In genomic region chr21:41506526-41507520, GRCh38 we compare ENCODE assay signal across 12 cellular contexts. TPM values are rescaled to one million over a fixed set of nuclear protein-coding genes. Genes with fewer than 3 reads are reported as not detected.
DNase-seq lines count a peak whose midpoint lies in the region; ATAC-seq, FAIRE-seq and TF ChIP-seq lines count a peak whose summit lies in the region.
"Had no signal": no experiment of that assay in that cellular context is flagged by ENCODE, and none has a peak within 500 bp of the region (broad histone marks: within the 10 kb centered on the region; RNA-seq: fewer than 3 reads in every experiment).

No MANE protein-coding gene starts in this region.

- no peaks in the 10 kb centered on the region for H3K36me3 ChIP-seq in bronchial epithelial cell (ENCODE audit: control insufficient read depth, insufficient read depth, low read length)
- H3K36me3 ChIP-seq: spleen had no signal

- TF ChIP-seq CTCF in bronchial epithelial cell (IDR thresholded peaks at IDR 0.05; ENCODE audit: insufficient read depth, low read length, severe bottlenecking) (no peak), HFFc6 (IDR thresholded peaks at IDR 0.05) (no peak)

- TF ChIP-seq RAD21 in Ishikawa (IDR thresholded peaks at IDR 0.05; ENCODE audit: low read depth), result no peak

- H3K9me3 Mint-ChIP-seq in HFFc6, result no peaks in the 10 kb centered on the region

- ATAC-seq in sciatic nerve (peak; percentile 15), HG03108 (IDR thresholded peaks at IDR 0.05; ENCODE audit: unreplicated experiment) (no peak)

- H3K27ac Mint-ChIP-seq in HFFc6, result no peak overlapping the region

- H3K27me3 Mint-ChIP-seq in HFFc6 (ENCODE audit: insufficient read depth), result peaks cover 41% of the 10 kb centered on the region

- H3K36me3 Mint-ChIP-seq in HFFc6 (ENCODE audit: low read depth), result no peaks in the 10 kb centered on the region

- peaks cover 28% of the 10 kb centered on the region for H3K27me3 ChIP-seq in bronchial epithelial cell (ENCODE audit: control insufficient read depth, insufficient read depth, low read length)

- intact Hi-C loops in sciatic nerve (cut with DNase I), result no loop called here

- no peak for FAIRE-seq in bronchial epithelial cell (lab: Jason Lieb, UNC)

- H3K4me1 Mint-ChIP-seq in HFFc6 (ENCODE audit: low read depth), result no peaks in the 10 kb centered on the region

- H3K4me3 ChIP-seq in bronchial epithelial cell (ENCODE audit: low read depth, low read length), result peak overlapping the region; percentile 28

- TF ChIP-seq EP300 in Ishikawa (IDR thresholded peaks at IDR 0.05; ENCODE audit: borderline replicate concordance), result no peak

- no peak overlapping the region for H3K4me3 Mint-ChIP-seq in HFFc6

- DNase-seq in bronchial epithelial cell (ENCODE audit: low read depth), result no peak
- DNase-seq in kidney tubule cell (ENCODE audit: low spot score), result peak; percentile 58
- no peak for DNase-seq in sciatic nerve (ENCODE audit: low spot score)
- DNase-seq in HFFc6, result no peak
- no peak for DNase-seq in DMS153 (lab: John Stamatoyannopoulos, UW)
- DNase-seq: cerebellar nuclear complex; KBM-7; NCI-H524; spleen; stimulated activated naive CD4-positive, alpha-beta T cell had no signal

TF ChIP-seq in Ishikawa, 13 proteins besides CTCF, POLR2A, EP300 and RAD21:
- TF ChIP-seq, protein P1, sequence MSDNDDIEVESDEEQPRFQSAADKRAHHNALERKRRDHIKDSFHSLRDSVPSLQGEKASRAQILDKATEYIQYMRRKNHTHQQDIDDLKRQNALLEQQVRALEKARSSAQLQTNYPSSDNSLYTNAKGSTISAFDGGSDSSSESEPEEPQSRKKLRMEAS (IDR thresholded peaks at IDR 0.05), result peak; percentile 46; the same call in 1 of the 2 replicates
- TF ChIP-seq ZBTB7A (IDR thresholded peaks at IDR 0.05; ENCODE audit: low read depth), result no peak
- no peak for TF ChIP-seq YY1 (IDR thresholded peaks at IDR 0.05; ENCODE audit: low read depth)

RNA-seq across cellular contexts. Expression of gene TMPRSS2, which starts 1.1 kb away (rescaled TPM):
- 3.7 and 12.0 TPM in 2 replicates for total RNA-seq in bronchial epithelial cell
- 0.49 TPM for total RNA-seq in sciatic nerve
- not detected for total RNA-seq in HFFc6 (2021; fragmentation: NEBNext Ultra II Directional; extraction: Animal tissue kit (Norgen Biotek cat#: 25700))
